8 cellular contexts compared by ENCODE assay signal in the genomic region with DNA sequence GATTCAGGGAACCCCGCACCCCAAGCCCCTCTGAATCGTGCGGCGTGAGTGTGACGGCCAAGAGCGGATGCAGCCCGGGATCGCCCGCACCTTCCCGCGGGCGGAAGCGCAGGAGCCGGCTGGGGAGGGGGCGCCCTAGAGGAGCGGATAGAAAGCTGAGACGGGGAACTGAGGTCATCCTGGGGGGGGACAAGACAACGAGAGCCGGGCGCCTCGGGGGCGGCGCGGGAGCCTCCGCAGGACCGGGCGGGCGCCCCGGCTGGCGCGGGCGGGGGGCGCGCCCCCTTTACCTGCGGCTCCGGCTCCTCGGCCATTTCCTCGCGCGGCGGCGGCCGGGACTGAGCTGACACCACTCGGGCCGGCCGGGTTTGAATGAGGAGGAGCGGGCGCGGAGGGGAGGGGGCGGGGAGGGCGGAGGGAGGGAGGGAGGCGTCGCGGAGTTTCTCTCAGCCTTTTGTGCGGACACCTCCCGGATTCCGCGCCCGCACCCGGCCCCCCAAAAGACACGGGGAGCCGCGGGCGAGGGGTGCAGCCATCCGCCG. TPM values are rescaled to one million over a fixed set of nuclear protein-coding genes. Genes with fewer than 3 reads are reported as not detected.
DNase-seq lines count a peak whose midpoint lies in the region; TF ChIP-seq lines count a peak whose summit lies in the region.
"Not testable (repeated sequence)": the region's sequence is repeated elsewhere in the genome, so short reads cannot be mapped to it uniquely, and the experiment has no call there.

TSS of gene ZNF217 (minus strand) at position 374 of the 542 bp plus-strand sequence. CDS start 11,013 bp downstream, outside the sequence.

- H3K4me3 Mint-ChIP-seq in activated naive CD8-positive, alpha-beta T cell treated with anti-CD3 and anti-CD28 coated beads for 36 hours = peak within 1 kb of the TSS; percentile 91
- peak within 1 kb of the TSS; percentile 90 to 99 (median 95) for H3K4me3 Mint-ChIP-seq in nephron
- H3K4me3 Mint-ChIP-seq in stimulated activated naive CD8-positive, alpha-beta T cell treated with anti-CD3 and anti-CD28 coated beads, Interleukin-15, Interleukin-2, amounts not matched to agents 100 ng/mL and 50 ng/mL, for 24 hours = peak within 1 kb of the TSS; percentile 93

- not testable (repeated sequence) for H3K36me3 ChIP-seq in MG63

- not testable (repeated sequence) for H3K27me3 Mint-ChIP-seq in activated naive CD8-positive, alpha-beta T cell treated with anti-CD3 and anti-CD28 coated beads for 36 hours; nephron (ENCODE audit: low read depth); stimulated activated naive CD8-positive, alpha-beta T cell treated with anti-CD3 and anti-CD28 coated beads, Interleukin-15, Interleukin-2, amounts not matched to agents 100 ng/mL and 50 ng/mL, for 24 hours

- peak within 1 kb of the TSS; percentile 80 for H3K4me3 ChIP-seq in MG63

- not testable (repeated sequence) for TF ChIP-seq CTCF in nephron (IDR thresholded peaks at IDR 0.05; ENCODE audit: unreplicated experiment in 3 of 3)

- peaks cover 21% of the 10 kb centered on the region for H3K36me3 Mint-ChIP-seq in activated naive CD8-positive, alpha-beta T cell treated with anti-CD3 and anti-CD28 coated beads for 36 hours
- H3K36me3 Mint-ChIP-seq in nephron (ENCODE audit: low read depth); stimulated activated naive CD8-positive, alpha-beta T cell treated with anti-CD3 and anti-CD28 coated beads, Interleukin-15, Interleukin-2, amounts not matched to agents 100 ng/mL and 50 ng/mL, for 24 hours (ENCODE audit: low read depth): not testable (repeated sequence)

- peak; percentile 71 for DNase-seq in EL
- DNase-seq in HCEC 1CT = peak; percentile 49
- DNase-seq in MG63 = peak; percentile 85
- peak; percentile 36 to 85 (median 55) for DNase-seq in T-helper 2 cell
- peak; percentile 79 for DNase-seq in activated naive CD8-positive, alpha-beta T cell treated with anti-CD3 and anti-CD28 coated beads for 36 hours
- DNase-seq in globus pallidus (ENCODE audit: low spot score) = peak; percentile 50

- H3K9me3 Mint-ChIP-seq in activated naive CD8-positive, alpha-beta T cell treated with anti-CD3 and anti-CD28 coated beads for 36 hours; nephron; stimulated activated naive CD8-positive, alpha-beta T cell treated with anti-CD3 and anti-CD28 coated beads, Interleukin-15, Interleukin-2, amounts not matched to agents 100 ng/mL and 50 ng/mL, for 24 hours: not testable (repeated sequence)

- H3K27me3 ChIP-seq in MG63 = not testable (repeated sequence)

- H3K4me1 Mint-ChIP-seq in activated naive CD8-positive, alpha-beta T cell treated with anti-CD3 and anti-CD28 coated beads for 36 hours = peaks cover 47% of the 10 kb centered on the region
- peaks cover 69% of the 10 kb centered on the region for H3K4me1 Mint-ChIP-seq in nephron
- H3K4me1 Mint-ChIP-seq in stimulated activated naive CD8-positive, alpha-beta T cell treated with anti-CD3 and anti-CD28 coated beads, Interleukin-15, Interleukin-2, amounts not matched to agents 100 ng/mL and 50 ng/mL, for 24 hours (ENCODE audit: low read depth) = peaks cover 60% of the 10 kb centered on the region

- H3K9me3 ChIP-seq in MG63 = not testable (repeated sequence)

- H3K27ac Mint-ChIP-seq in activated naive CD8-positive, alpha-beta T cell treated with anti-CD3 and anti-CD28 coated beads for 36 hours = peak within 1 kb of the TSS; percentile 99
- peak within 1 kb of the TSS; percentile 98 to 99 (median 99) for H3K27ac Mint-ChIP-seq in nephron
- peak within 1 kb of the TSS; percentile 98 for H3K27ac Mint-ChIP-seq in stimulated activated naive CD8-positive, alpha-beta T cell treated with anti-CD3 and anti-CD28 coated beads, Interleukin-15, Interleukin-2, amounts not matched to agents 100 ng/mL and 50 ng/mL, for 24 hours

RNA-seq across cellular contexts. Expression of gene ZNF217, which starts in this region (rescaled TPM):
- total RNA-seq in MG63 (2014; rRNA removed; shearing (Covaris generic); ENCODE audit: low replicate concordance) = 15.7 and 22.6 TPM in 2 replicates
- total RNA-seq in activated naive CD8-positive, alpha-beta T cell treated with anti-CD3 and anti-CD28 coated beads for 36 hours = 10 to 100 TPM; 55.6 to 59.0 TPM

Comparison
In these comparisons a context has a peak if more than half of its experiments do, and no peak if none do; other contexts are left out.
1. Peak in every context shown above with its lines: DNase-seq and H3K4me3 ChIP-seq.